ENCODE assay signal across 28 cellular contexts in the genomic region with DNA sequence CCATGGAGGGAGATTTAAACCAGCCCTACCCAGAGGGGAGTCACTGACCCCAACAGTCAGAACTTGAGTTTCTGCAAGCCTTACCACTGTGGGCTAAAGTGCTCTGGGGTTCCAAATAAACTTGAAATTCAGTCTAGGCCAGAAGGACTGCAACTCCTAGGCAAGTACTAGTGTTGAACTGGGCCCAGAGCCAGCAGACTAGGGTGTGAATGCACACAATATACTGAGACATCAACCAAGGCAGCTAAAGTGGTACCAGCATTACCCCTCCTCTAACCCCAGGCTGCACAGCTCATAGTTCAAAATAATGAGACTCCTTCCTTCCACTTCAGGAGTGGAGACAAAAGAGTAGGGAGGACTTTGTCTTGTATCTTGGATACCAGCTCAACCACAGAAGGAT. TPM values are rescaled to one million over a fixed set of nuclear protein-coding genes. Genes with fewer than 3 reads are reported as not detected.
"Had no signal": no experiment of that assay in that cellular context is flagged by ENCODE, and none has a peak within 500 bp of the region (broad histone marks: within the 10 kb centered on the region; RNA-seq: fewer than 3 reads in every experiment).

No MANE protein-coding gene starts in this region.

- H3K9me3 Mint-ChIP-seq: activated B cell treated with CpG ODN at 0.5 μM for 24 hours; activated naive CD4-positive, alpha-beta T cell treated with anti-CD3 and anti-CD28 coated beads, Interleukin-2, amount 50 U/mL, for 24 hours; activated T-cell treated with anti-CD3 and anti-CD28 coated beads, Interleukin-2, amount 50 U/mL, for 24 hours had no signal

- ATAC-seq: activated CD8-positive, alpha-beta memory T cell treated with anti-CD3 and anti-CD28 coated beads, Interleukin-2, amount 10 ng/mL, durations not matched to agents 7 days and 5 days; T-helper 17 cell had no signal

- H3K36me3 Mint-ChIP-seq: activated CD8-positive, alpha-beta memory T cell treated with anti-CD3 and anti-CD28 coated beads, Interleukin-2, amount 10 ng/mL, durations not matched to agents 7 days and 5 days; brain had no signal

- H3K4me1 Mint-ChIP-seq: activated B cell treated with CpG ODN at 0.5 μM for 24 hours; activated CD8-positive, alpha-beta memory T cell treated with anti-CD3 and anti-CD28 coated beads, Interleukin-2, amount 10 ng/mL, durations not matched to agents 7 days and 5 days; activated naive CD4-positive, alpha-beta T cell treated with anti-CD3 and anti-CD28 coated beads, Interleukin-2, amount 50 U/mL, for 24 hours had no signal

- H3K27me3 Mint-ChIP-seq: activated naive CD4-positive, alpha-beta T cell treated with anti-CD3 and anti-CD28 coated beads, Interleukin-2, amount 50 U/mL, for 24 hours had no signal

- H3K4me3 Mint-ChIP-seq: activated B cell treated with CpG ODN at 0.5 μM for 24 hours; activated CD4-positive, alpha-beta T cell treated with anti-CD3 and anti-CD28 coated beads, Interleukin-2, amount 10 ng/mL, durations not matched to agents 24 days and 14 days; activated CD8-positive, alpha-beta memory T cell treated with anti-CD3 and anti-CD28 coated beads, Interleukin-2, amount 10 ng/mL, durations not matched to agents 7 days and 5 days; activated naive CD4-positive, alpha-beta T cell treated with anti-CD3 and anti-CD28 coated beads, Interleukin-2, amount 50 U/mL, for 24 hours; activated T-cell treated with anti-CD3 and anti-CD28 coated beads, Interleukin-2, amount 50 U/mL, for 24 hours; activated T-helper 1 cell treated with anti-CD3 and anti-CD28 coated beads, Interleukin-12 subunit alpha, Interleukin-12 subunit beta, Interleukin-2, Interleukin-4 antibody, amounts not matched to agents 30 ng/mL and 10 ng/mL and 1 ng/mL, durations not matched to agents 14 hours and 24 hours and 36 hours; brain; T-helper 17 cell had no signal

- H3K36me3 ChIP-seq: cardiac muscle cell had no signal

- DNase-seq: activated B cell treated with CpG ODN at 0.5 μM for 24 hours; activated CD4-positive, alpha-beta T cell treated with anti-CD3 and anti-CD28 coated beads for 1 hour; activated CD4-positive, alpha-beta T cell treated with anti-CD3 and anti-CD28 coated beads, Interleukin-2, amount 10 ng/mL, durations not matched to agents 24 days and 14 days; activated CD4-positive, alpha-beta T cell treated with anti-CD3 and anti-CD28 coated beads, Interleukin-2, amount 50 U/mL, for 48 hours; activated CD8-positive, alpha-beta memory T cell treated with anti-CD3 and anti-CD28 coated beads, Interleukin-2, amount 10 ng/mL, durations not matched to agents 7 days and 5 days; activated effector memory CD4-positive, alpha-beta T cell treated with Interleukin-2 at 50 U/mL for 16 hours; activated naive CD4-positive, alpha-beta T cell; activated T-cell treated with anti-CD3 and anti-CD28 coated beads, Interleukin-2, amount 50 U/mL, for 24 hours; amygdala; MM.1S; NCI-H1105; NCI-H1436 treated with DMSO at 0.1 percent for 48 hours; NCI-H187; NCI-H2107; NCI-H2227 treated with DMSO at 0.1 percent for 48 hours; NCI-H446 treated with DMSO at 0.1 percent for 48 hours; NCI-H524 treated with DMSO at 0.1 percent for 48 hours; NCI-H748 treated with DMSO at 0.1 percent for 48 hours; SIG-M5; T-helper 17 cell; T-helper 9 cell had no signal

- H3K27ac Mint-ChIP-seq: activated B cell treated with CpG ODN at 0.5 μM for 24 hours; activated CD4-positive, alpha-beta T cell treated with anti-CD3 and anti-CD28 coated beads, Interleukin-2, amount 10 ng/mL, durations not matched to agents 24 days and 14 days; activated CD8-positive, alpha-beta memory T cell treated with anti-CD3 and anti-CD28 coated beads, Interleukin-2, amount 10 ng/mL, durations not matched to agents 7 days and 5 days; activated naive CD4-positive, alpha-beta T cell treated with anti-CD3 and anti-CD28 coated beads, Interleukin-2, amount 50 U/mL, for 24 hours; activated T-cell treated with anti-CD3 and anti-CD28 coated beads, Interleukin-2, amount 50 U/mL, for 24 hours; activated T-helper 1 cell treated with anti-CD3 and anti-CD28 coated beads, Interleukin-12 subunit alpha, Interleukin-12 subunit beta, Interleukin-2, Interleukin-4 antibody, amounts not matched to agents 30 ng/mL and 10 ng/mL and 1 ng/mL, durations not matched to agents 14 hours and 24 hours and 36 hours; brain; T-helper 17 cell had no signal

- H3K27me3 ChIP-seq: cardiac muscle cell had no signal

- H3K4me3 ChIP-seq: cardiac muscle cell had no signal

RNA-seq across cellular contexts. Expression of a gene that starts 18.9 kb away (rescaled TPM):
- total RNA-seq: activated B cell treated with CpG ODN at 0.5 μM for 24 hours; activated CD4-positive, alpha-beta T cell treated with anti-CD3 and anti-CD28 coated beads, Interleukin-2, amount 10 ng/mL, durations not matched to agents 24 days and 14 days; activated CD8-positive, alpha-beta memory T cell treated with anti-CD3 and anti-CD28 coated beads, Interleukin-2, amount 10 ng/mL, durations not matched to agents 7 days and 5 days; activated T-helper 1 cell treated with anti-CD3 and anti-CD28 coated beads, Interleukin-12 subunit alpha, Interleukin-12 subunit beta, Interleukin-2, Interleukin-4 antibody, amounts not matched to agents 30 ng/mL and 10 ng/mL and 1 ng/mL, durations not matched to agents 14 hours and 24 hours and 36 hours; astrocyte; cardiac muscle cell; OCI-LY7; RPMI7951; T-helper 17 cell had no signal
- polyA plus RNA-seq: cardiac muscle cell had no signal

RNA-seq across cellular contexts. Expression of a gene that starts 50.8 kb away (rescaled TPM):
- total RNA-seq: activated B cell treated with CpG ODN at 0.5 μM for 24 hours; activated CD8-positive, alpha-beta memory T cell treated with anti-CD3 and anti-CD28 coated beads, Interleukin-2, amount 10 ng/mL, durations not matched to agents 7 days and 5 days; astrocyte; cardiac muscle cell; OCI-LY7; T-helper 17 cell had no signal
- polyA plus RNA-seq: cardiac muscle cell had no signal
